Comparison of ENCODE assay signal across 29 cellular contexts in genomic region chr20:15742627-15743026, GRCh38.
"Had no signal": no experiment of that assay in that cellular context is flagged by ENCODE, and none has a peak within 500 bp of the region (broad histone marks: within the 10 kb centered on the region; RNA-seq: fewer than 3 reads in every experiment).

No MANE protein-coding gene starts in this region.

- H3K9ac ChIP-seq: neural progenitor cell, parathyroid adenoma had no signal

- H3K36me3 ChIP-seq: lower lobe of right lung, neural progenitor cell, neutrophil, right atrium auricular region, right lobe of liver, tibial nerve, uterus had no signal

- FAIRE-seq: islet of Langerhans had no signal

- H3K4me3 Mint-ChIP-seq: immature natural killer cell; mesothelial cell of epicardium; naive B cell; natural killer cell; nephron progenitor cell; neural progenitor cell; stimulated activated memory B cell treated with anti-CD40 and anti-IgM and Interleukin-4, amounts not matched to agents 10 μg/mL and 1 μg/mL and 100 μg/mL, for 72 hours; stimulated activated naive CD8-positive, alpha-beta T cell treated with anti-CD3 and anti-CD28 coated beads, Interleukin-15, amount 100 ng/mL, for 72 hours; type B pancreatic cell had no signal

- H3K27ac ChIP-seq: lower lobe of right lung, neural progenitor cell, neutrophil, parathyroid adenoma, right atrium auricular region, right lobe of liver, tibial nerve, uterus had no signal

- H2AFZ ChIP-seq: neural progenitor cell, parathyroid adenoma had no signal

- DNase-seq: hypothalamus; immature natural killer cell; left ventricle myocardium superior; lower lobe of right lung; mesendoderm; naive B cell; natural killer cell; nephron progenitor cell; occipital lobe; right lobe of liver; stimulated activated CD4-positive, alpha-beta T cell treated with anti-CD3 and anti-CD28 coated beads, Interleukin-1b, Interleukin-23, amount 100 ng/mL, for 48 hours; stimulated activated CD4-positive, alpha-beta T cell treated with anti-CD3 and anti-CD28 coated beads, Interleukin-2, amount 100 ng/mL, for 48 hours; stimulated activated CD4-positive, alpha-beta T cell treated with anti-CD3 and anti-CD28 coated beads, Interleukin-4, amount 100 ng/mL, for 4 hours; stimulated activated CD8-positive, alpha-beta memory T cell treated with anti-CD3 and anti-CD28 coated beads, Interleukin-4, amount 100 ng/mL, for 48 hours; stimulated activated naive CD4-positive, alpha-beta T cell treated with Interleukin-2 at 50 U/mL for 16 hours; stimulated activated naive CD8-positive, alpha-beta T cell treated with anti-CD3 and anti-CD28 coated beads, Interleukin-15, amount 100 ng/mL, for 72 hours; substantia nigra; uterus had no signal

- H3K9me3 ChIP-seq: neutrophil, right lobe of liver, uterus had no signal

- H3K79me2 ChIP-seq: parathyroid adenoma had no signal

- H3K4me1 ChIP-seq: lower lobe of right lung, neural progenitor cell, parathyroid adenoma, right atrium auricular region, right lobe of liver, uterus had no signal

- H3K4me2 ChIP-seq: neural progenitor cell, smooth muscle cell had no signal

- H3K9me3 Mint-ChIP-seq: natural killer cell; stimulated activated memory B cell treated with anti-CD40 and anti-IgM and Interleukin-4, amounts not matched to agents 10 μg/mL and 1 μg/mL and 100 μg/mL, for 72 hours had no signal

- H3K27me3 Mint-ChIP-seq: naive B cell; stimulated activated memory B cell treated with anti-CD40 and anti-IgM and Interleukin-4, amounts not matched to agents 10 μg/mL and 1 μg/mL and 100 μg/mL, for 72 hours; stimulated activated naive CD8-positive, alpha-beta T cell treated with anti-CD3 and anti-CD28 coated beads, Interleukin-15, amount 100 ng/mL, for 72 hours; type B pancreatic cell had no signal

- H3K27me3 ChIP-seq: neural progenitor cell, neutrophil, right atrium auricular region, right lobe of liver, tibial nerve, uterus had no signal

- H3K4me3 ChIP-seq: lower lobe of right lung, neural progenitor cell, right atrium auricular region, right lobe of liver, smooth muscle cell, tibial nerve, uterus had no signal

- ATAC-seq: left lobe of liver; left ventricle myocardium superior; lower lobe of right lung; natural killer cell; right lobe of liver; stimulated activated memory B cell treated with anti-CD40 and anti-IgM and Interleukin-4, amounts not matched to agents 10 μg/mL and 1 μg/mL and 100 μg/mL, for 72 hours; stimulated activated naive CD8-positive, alpha-beta T cell treated with anti-CD3 and anti-CD28 coated beads, Interleukin-15, amount 100 ng/mL, for 72 hours had no signal

- H3K4me1 Mint-ChIP-seq: immature natural killer cell; naive B cell; natural killer cell; neural progenitor cell; stimulated activated memory B cell treated with anti-CD40 and anti-IgM and Interleukin-4, amounts not matched to agents 10 μg/mL and 1 μg/mL and 100 μg/mL, for 72 hours; stimulated activated naive CD8-positive, alpha-beta T cell treated with anti-CD3 and anti-CD28 coated beads, Interleukin-15, amount 100 ng/mL, for 72 hours had no signal

- H3K36me3 Mint-ChIP-seq: immature natural killer cell; natural killer cell; stimulated activated memory B cell treated with anti-CD40 and anti-IgM and Interleukin-4, amounts not matched to agents 10 μg/mL and 1 μg/mL and 100 μg/mL, for 72 hours; type B pancreatic cell had no signal
